In the genomic region with DNA sequence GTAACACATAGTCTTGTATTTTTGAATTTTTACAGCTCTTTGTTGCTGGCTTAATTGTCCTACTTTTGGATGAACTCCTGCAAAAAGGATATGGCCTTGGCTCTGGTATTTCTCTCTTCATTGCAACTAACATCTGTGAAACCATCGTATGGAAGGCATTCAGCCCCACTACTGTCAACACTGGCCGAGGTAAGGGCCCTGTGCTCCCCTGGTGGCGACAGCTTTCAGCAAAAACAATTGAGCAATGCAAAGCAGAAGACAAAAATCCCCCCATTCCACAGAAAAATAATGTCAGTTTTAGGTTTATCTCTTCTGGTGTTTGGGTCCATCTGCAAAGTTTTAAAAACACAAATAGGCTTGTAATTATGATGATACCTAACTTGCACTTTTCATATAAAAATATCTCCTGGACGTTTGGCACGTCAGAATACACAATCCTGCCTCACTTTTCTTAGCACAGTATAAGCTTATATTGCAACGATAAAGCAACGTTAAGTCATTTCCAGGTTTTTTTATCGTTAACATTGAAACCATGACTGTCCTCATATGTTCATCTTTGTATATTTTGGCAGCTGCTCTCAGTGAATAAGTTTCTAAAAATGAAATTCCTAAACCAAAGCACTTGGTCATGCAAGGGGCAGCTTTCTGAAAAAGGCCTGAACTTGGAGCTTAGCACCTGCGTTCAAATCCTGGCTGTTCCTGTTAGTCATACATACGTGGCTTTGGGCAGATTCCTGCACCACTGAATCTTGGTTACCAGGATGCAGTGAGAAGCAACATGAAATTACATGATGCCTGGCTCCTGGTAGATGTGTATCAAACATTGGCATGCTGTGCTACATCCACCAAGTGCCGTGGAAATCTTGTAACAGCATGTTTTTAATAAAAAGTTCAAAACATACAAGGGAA, we compare ENCODE assay signal across 15 cellular contexts. TPM values are rescaled to one million over a fixed set of nuclear protein-coding genes. Genes with fewer than 3 reads are reported as not detected.
A peak's percentile ranks its signal among the peaks of the same experiment; 100 is the strongest.
DNase-seq lines count a peak whose midpoint lies in the region; ATAC-seq, FAIRE-seq and TF ChIP-seq lines count a peak whose summit lies in the region.
"Had no signal": no experiment of that assay in that cellular context is flagged by ENCODE, and none has a peak within 500 bp of the region (broad histone marks: within the 10 kb centered on the region; RNA-seq: fewer than 3 reads in every experiment).

No MANE protein-coding gene starts in this region.

- H3K27me3 ChIP-seq in BJ (ENCODE audit: control insufficient read depth, insufficient read depth, low read length) (no peaks in the 10 kb centered on the region), bronchial epithelial cell (ENCODE audit: control insufficient read depth, insufficient read depth, low read length) (no peaks in the 10 kb centered on the region)

- no peak overlapping the region for H3K27ac Mint-ChIP-seq in stimulated activated memory B cell treated with anti-CD40 and anti-IgM and Interleukin-4, amounts not matched to agents 10 μg/mL and 1 μg/mL and 100 μg/mL, for 72 hours

- H3K9me3 Mint-ChIP-seq in stimulated activated memory B cell treated with anti-CD40 and anti-IgM and Interleukin-4, amounts not matched to agents 10 μg/mL and 1 μg/mL and 100 μg/mL, for 72 hours = no peaks in the 10 kb centered on the region
- H3K9me3 Mint-ChIP-seq: activated naive CD4-positive, alpha-beta T cell treated with anti-CD3 and anti-CD28 coated beads for 36 hours; CD14-positive monocyte; IgD-negative memory B cell had no signal

- no peak for ATAC-seq in stimulated activated memory B cell treated with anti-CD40 and anti-IgM and Interleukin-4, amounts not matched to agents 10 μg/mL and 1 μg/mL and 100 μg/mL, for 72 hours

- POLR2A ChIA-PET in BJ (lab: Charles Lee) = interaction anchor here (0.6 to 0.7 kb wide), 2 partner anchors 238 to 437 kb away, joined by 3 to 4 read pairs; partner anchors contain the start of gene MGLL

- DNase-seq in BJ (ENCODE audit: low read depth) = peak; percentile 96
- DNase-seq in NCI-H460 (ENCODE audit: extremely low read depth, low read depth) = peak; percentile 91
- DNase-seq in bronchial epithelial cell (ENCODE audit: low read depth) = peak; percentile 87
- peak; percentile 96 for DNase-seq in iris pigment epithelial cell (ENCODE audit: low read depth)
- DNase-seq in effector CD8-positive, alpha-beta T cell (lab: John Stamatoyannopoulos, UW) = no peak
- DNase-seq in H4 (ENCODE audit: low spot score) = no peak
- no peak for DNase-seq in activated T-cell treated with anti-CD3 and anti-CD28 coated beads, Interleukin-2, amount 50 U/mL, for 48 hours
- DNase-seq: activated naive CD4-positive, alpha-beta T cell treated with anti-CD3 and anti-CD28 coated beads for 36 hours; NCI-H1417 treated with DMSO at 0.1 percent for 48 hours; NCI-H524 treated with DMSO at 0.1 percent for 48 hours had no signal

- H3K27me3 Mint-ChIP-seq in stimulated activated memory B cell treated with anti-CD40 and anti-IgM and Interleukin-4, amounts not matched to agents 10 μg/mL and 1 μg/mL and 100 μg/mL, for 72 hours = no peaks in the 10 kb centered on the region
- H3K27me3 Mint-ChIP-seq: IgD-negative memory B cell had no signal

- H3K4me1 Mint-ChIP-seq in stimulated activated memory B cell treated with anti-CD40 and anti-IgM and Interleukin-4, amounts not matched to agents 10 μg/mL and 1 μg/mL and 100 μg/mL, for 72 hours = peaks cover 13% of the 10 kb centered on the region

- H3K36me3 ChIP-seq in BJ (ENCODE audit: control insufficient read depth, insufficient read depth, low read length) (peaks cover 35% of the 10 kb centered on the region), bronchial epithelial cell (ENCODE audit: control insufficient read depth, insufficient read depth, low read length) (peaks cover 44% of the 10 kb centered on the region)

- no peak overlapping the region for H3K4me3 Mint-ChIP-seq in stimulated activated memory B cell treated with anti-CD40 and anti-IgM and Interleukin-4, amounts not matched to agents 10 μg/mL and 1 μg/mL and 100 μg/mL, for 72 hours
- H3K4me3 Mint-ChIP-seq: activated naive CD4-positive, alpha-beta T cell treated with anti-CD3 and anti-CD28 coated beads for 36 hours had no signal

- H3K4me3 ChIP-seq in BJ (ENCODE audit: low read depth, low read length) (no peak overlapping the region), bronchial epithelial cell (ENCODE audit: low read depth, low read length) (no peak overlapping the region)
- H3K4me3 ChIP-seq: coronary artery had no signal

- no peak for FAIRE-seq in bronchial epithelial cell (lab: Jason Lieb, UNC)
- FAIRE-seq: RCC 7860 had no signal

- TF ChIP-seq CTCF in BJ (IDR thresholded peaks at IDR 0.05; ENCODE audit: insufficient read depth, low read depth, low read length) (peak; percentile 42), bronchial epithelial cell (IDR thresholded peaks at IDR 0.05; ENCODE audit: insufficient read depth, low read length, severe bottlenecking) (no peak)

- H3K36me3 Mint-ChIP-seq in stimulated activated memory B cell treated with anti-CD40 and anti-IgM and Interleukin-4, amounts not matched to agents 10 μg/mL and 1 μg/mL and 100 μg/mL, for 72 hours = peaks cover 79% of the 10 kb centered on the region

- CTCF ChIA-PET in BJ (lab: Yijun Ruan, JAX) = interaction anchor here (1.0 to 1.2 kb wide), 3 partner anchors 13 to 363 kb away, joined by 3 to 5 read pairs (median 4); no protein-coding TSS in a partner anchor

RNA-seq across cellular contexts. Expression of gene SEC61A1, which starts 8.5 kb away (rescaled TPM):
- polyA plus RNA-seq in BJ (2011; rRNA removed) = 458 and 510 TPM in 2 replicates
- 407 and 730 TPM in 2 replicates for polyA minus RNA-seq in BJ (2011; rRNA and poly(A)+ RNA removed)
- total RNA-seq in NCI-H460 (2014; rRNA removed; shearing (Covaris generic)) = 133 and 136 TPM in 2 replicates
- 87.0 and 114 TPM in 2 replicates for polyA plus RNA-seq in NCI-H460 (2014; cell fraction: nucleus; rRNA removed)
- total RNA-seq in bronchial epithelial cell = 202 and 256 TPM in 2 replicates
- 314 and 320 TPM in 2 replicates for total RNA-seq in H4 (2014; rRNA removed; shearing (Covaris generic))

Comparison
In these comparisons a context has a peak if more than half of its experiments do, and no peak if none do; other contexts are left out.
1. DNase-seq: peak in BJ (single experiment), NCI-H460 (single experiment), bronchial epithelial cell (single experiment) and iris pigment epithelial cell (single experiment); none in effector CD8-positive, alpha-beta T cell (single experiment), H4 (single experiment) and activated T-cell treated with anti-CD3 and anti-CD28 coated beads, Interleukin-2, amount 50 U/mL, for 48 hours (0 of 2).